In the genomic region with DNA sequence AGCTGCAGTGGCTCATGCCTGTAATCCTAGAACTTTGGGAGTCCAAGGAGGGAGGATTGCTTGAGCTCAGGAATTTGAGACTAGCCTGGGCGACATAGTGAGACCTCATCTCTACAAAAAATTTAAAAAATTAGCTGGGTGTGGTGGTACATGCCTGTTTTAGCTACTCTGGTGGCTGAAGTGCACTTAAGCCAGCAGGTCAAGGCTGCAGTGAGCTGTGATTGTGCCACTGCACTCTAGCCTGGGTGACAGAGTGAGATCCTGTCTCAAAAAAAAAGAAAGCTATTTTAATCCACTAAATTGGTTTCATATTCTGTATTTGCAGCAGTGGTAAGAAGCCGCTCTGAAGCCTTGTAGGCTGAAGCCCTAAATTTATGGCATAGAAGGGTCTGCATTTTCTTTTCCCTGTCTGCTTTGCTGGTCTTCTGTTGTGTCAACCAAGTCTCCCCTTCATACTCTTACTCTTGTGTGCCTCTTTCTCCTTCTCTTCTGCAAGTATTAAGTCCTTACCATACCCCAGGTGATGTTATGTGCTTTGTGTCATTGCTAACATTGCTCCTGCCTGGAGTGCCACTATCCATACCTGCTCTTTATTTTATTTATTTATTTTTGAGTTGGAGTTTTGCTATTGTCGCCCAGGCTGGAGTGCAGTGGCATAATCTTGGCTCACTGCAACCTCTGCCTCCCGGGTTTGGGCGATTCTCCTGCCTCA, we compare ENCODE assay signal across 14 cellular contexts.
DNase-seq lines count a peak whose midpoint lies in the region; ATAC-seq, FAIRE-seq and TF ChIP-seq lines count a peak whose summit lies in the region.
"Had no signal": no experiment of that assay in that cellular context is flagged by ENCODE, and none has a peak within 500 bp of the region (broad histone marks: within the 10 kb centered on the region; RNA-seq: fewer than 3 reads in every experiment).

No MANE protein-coding gene starts in this region.

- no peak overlapping the region for H2AFZ ChIP-seq in HepG2 (ENCODE audit: low read length)

- no peak overlapping the region for H3K27ac Mint-ChIP-seq in stimulated activated memory B cell treated with anti-CD40 and anti-IgM and Interleukin-4, amounts not matched to agents 10 μg/mL and 1 μg/mL and 100 μg/mL, for 72 hours
- H3K27ac Mint-ChIP-seq: CD4-positive, CD25-positive, alpha-beta regulatory T cell; HFFc6 had no signal

- intact Hi-C loops in HepG2 (cut with micrococcal nuclease; ENCODE audit: unreplicated experiment) = no loop called here
- intact Hi-C loops in right lobe of liver (cut with DNase I) = no loop called here
- intact Hi-C loops in posterior cingulate gyrus (cut with DNase I) = no loop called here

- CTCF ChIA-PET in HepG2 (lab: Yijun Ruan, JAX; ENCODE audit: low intra/inter-chr PET ratio, low total read pairs) = no interaction called here

- no peak for TF ChIP-seq RAD21 in HepG2 (CRISPR knock-in tag; IDR thresholded peaks at IDR 0.05)

- H3K36me3 Mint-ChIP-seq in stimulated activated memory B cell treated with anti-CD40 and anti-IgM and Interleukin-4, amounts not matched to agents 10 μg/mL and 1 μg/mL and 100 μg/mL, for 72 hours = no peaks in the 10 kb centered on the region
- H3K36me3 Mint-ChIP-seq: CD4-positive, CD25-positive, alpha-beta regulatory T cell had no signal

- in situ Hi-C loops in HepG2 (cut with HindIII; ENCODE audit: extremely low pct_ligation_motif_present, low pct_unique_long_range_greater_than_20kb) = no loop called here

- H3K27me3 Mint-ChIP-seq in stimulated activated memory B cell treated with anti-CD40 and anti-IgM and Interleukin-4, amounts not matched to agents 10 μg/mL and 1 μg/mL and 100 μg/mL, for 72 hours = no peaks in the 10 kb centered on the region
- H3K27me3 Mint-ChIP-seq: CD4-positive, CD25-positive, alpha-beta regulatory T cell had no signal

- BruUV-seq in HepG2 (replicated peaks; lab: Mats Ljungman, UMichigan) = no TSS peak

- H3K79me2 ChIP-seq in HepG2 (ENCODE audit: insufficient read depth, low read length) = no peaks in the 10 kb centered on the region

- no peak for FAIRE-seq in HepG2 (lab: Jason Lieb, UNC)
- FAIRE-seq: HTR-8/SVneo had no signal

- TF ChIP-seq EP300 in HepG2 (IDR thresholded peaks at IDR 0.05; ENCODE audit: low read depth in 2 of 2, low read length in 2 of 2) (no peak), HepG2 (CRISPR knock-in tag; IDR thresholded peaks at IDR 0.05; ENCODE audit: borderline replicate concordance) (no peak)

- ATAC-seq in HepG2 (peak; percentile 50; the same call in 2 of the 3 replicates), right lobe of liver (no peak), lung (ENCODE audit: insufficient read depth, low FRiP score) (peak; percentile 87)
- ATAC-seq in stimulated activated memory B cell treated with anti-CD40 and anti-IgM and Interleukin-4, amounts not matched to agents 10 μg/mL and 1 μg/mL and 100 μg/mL, for 72 hours = peak; percentile 21

- TF ChIP-seq CTCF in HepG2 (CRISPR knock-in tag; IDR thresholded peaks at IDR 0.05) (no peak), right lobe of liver (IDR thresholded peaks at IDR 0.05) (no peak), lung (IDR thresholded peaks at IDR 0.05; ENCODE audit: control extremely low read depth, extremely low read depth) (no peak)

- H3K36me3 ChIP-seq in HepG2 (replicated peaks in 1 of 2; ENCODE audit: control insufficient read depth in 1 of 2, insufficient read depth in 2 of 2, low read length in 2 of 2) = no peaks in the 10 kb centered on the region
- H3K36me3 ChIP-seq in right lobe of liver = peaks cover 0 to 3% (median 0%) of the 10 kb centered on the region in 4 donors
- H3K36me3 ChIP-seq in lung (ENCODE audit: control insufficient read depth in 2 of 2, insufficient read depth in 2 of 2, low read length in 2 of 2) = peaks cover 0 to 2% of the 10 kb centered on the region in 2 donors
- H3K36me3 ChIP-seq: BLaER1 treated with 17β-estradiol and CSF1 and Interleukin-3, amounts not matched to agents 10 nM and 100 nM had no signal

- TF ChIP-seq POLR2A in HepG2 (IDR thresholded peaks at IDR 0.05; ENCODE audit: insufficient read depth in 1 of 2, low read depth in 2 of 2, low read length in 2 of 2) (no peak), right lobe of liver (IDR thresholded peaks at IDR 0.05) (no peak)

- DNase-seq in HepG2 (ENCODE audit: low spot score) (no peak), right lobe of liver (no peak), lung (ENCODE audit: low spot score) (peak; percentile 54), Kasumi-1 (lab: John Stamatoyannopoulos, UW) (no peak), posterior cingulate gyrus (no peak), NCI-H345 (lab: John Stamatoyannopoulos, UW) (no peak)
- DNase-seq: ACHN; CD4-positive, CD25-positive, alpha-beta regulatory T cell; GF-D8; HCEC 1CT; HFFc6 had no signal

- H3K27ac ChIP-seq in HepG2 (ENCODE audit: extremely low read length, insufficient read depth, low read length) (no peak overlapping the region), right lobe of liver (no peak overlapping the region), lung (ENCODE audit: low read depth in 1 of 2, low read length in 1 of 2) (peak overlapping the region in 1 of 2 donors; percentile 1)
- H3K27ac ChIP-seq: BLaER1 treated with 17β-estradiol and CSF1 and Interleukin-3, amounts not matched to agents 10 nM and 100 nM had no signal

- no peaks in the 10 kb centered on the region for H3K4me1 Mint-ChIP-seq in stimulated activated memory B cell treated with anti-CD40 and anti-IgM and Interleukin-4, amounts not matched to agents 10 μg/mL and 1 μg/mL and 100 μg/mL, for 72 hours
- H3K4me1 Mint-ChIP-seq: CD4-positive, CD25-positive, alpha-beta regulatory T cell had no signal

- no peaks in the 10 kb centered on the region for H4K20me1 ChIP-seq in HepG2 (ENCODE audit: insufficient read depth, low read length)
- H4K20me1 ChIP-seq: BLaER1 treated with 17β-estradiol and CSF1 and Interleukin-3, amounts not matched to agents 10 nM and 100 nM had no signal

- no peak overlapping the region for H3K9ac ChIP-seq in HepG2 (ENCODE audit: insufficient read depth, low read depth, low read length)
- H3K9ac ChIP-seq: BLaER1 treated with 17β-estradiol and CSF1 and Interleukin-3, amounts not matched to agents 10 nM and 100 nM had no signal

- H3K9me3 Mint-ChIP-seq in stimulated activated memory B cell treated with anti-CD40 and anti-IgM and Interleukin-4, amounts not matched to agents 10 μg/mL and 1 μg/mL and 100 μg/mL, for 72 hours = no peaks in the 10 kb centered on the region
- H3K9me3 Mint-ChIP-seq: CD4-positive, CD25-positive, alpha-beta regulatory T cell; HFFc6 had no signal

- 98% methylated on average over 5 of the region's 5 CpGs for WGBS in HepG2 (ENCODE audit: low lambda C conversion rate)
- 92% methylated on average over 5 of the region's 5 CpGs for whole genome bisulfite sequencing in right lobe of liver (ENCODE audit: insufficient coverage, low coverage, low lambda C conversion rate, missing lambda C conversion rate)
- 79 to 84% methylated on average over 5 of the region's 5 CpGs for WGBS in lung, 2 donors

- H3K4me1 ChIP-seq in HepG2 (ENCODE audit: insufficient read depth, low read length) (peaks cover 7% of the 10 kb centered on the region), right lobe of liver (no peaks in the 10 kb centered on the region), lung (ENCODE audit: control insufficient read depth in 2 of 2, insufficient read depth in 2 of 2, low read length in 2 of 2) (peaks cover 0 to 2% of the 10 kb centered on the region in 2 donors)
- H3K4me1 ChIP-seq: BLaER1 treated with 17β-estradiol and CSF1 and Interleukin-3, amounts not matched to agents 10 nM and 100 nM had no signal

- H3K4me3 ChIP-seq in HepG2 (replicated peaks in 1 of 3; ENCODE audit: insufficient read depth in 1 of 3, low read depth in 2 of 3, low read length in 3 of 3) (no peak overlapping the region), right lobe of liver (no peak overlapping the region), lung (no peak overlapping the region)
- H3K4me3 ChIP-seq: BLaER1 treated with 17β-estradiol and CSF1 and Interleukin-3, amounts not matched to agents 10 nM and 100 nM had no signal

- H3K27me3 ChIP-seq in HepG2 (ENCODE audit: control insufficient read depth in 1 of 2, insufficient read depth in 2 of 2, low read length in 2 of 2) (no peaks in the 10 kb centered on the region; a peak in 1 of 5 replicates), right lobe of liver (no peaks in the 10 kb centered on the region), lung (ENCODE audit: control insufficient read depth, insufficient read depth) (no peaks in the 10 kb centered on the region)
- H3K27me3 ChIP-seq: BLaER1 treated with 17β-estradiol and CSF1 and Interleukin-3, amounts not matched to agents 10 nM and 100 nM had no signal

- no peaks in the 10 kb centered on the region for H3K9me3 ChIP-seq in HepG2 (ENCODE audit: low read length)
- no peaks in the 10 kb centered on the region for H3K9me3 ChIP-seq in right lobe of liver
- H3K9me3 ChIP-seq in lung (ENCODE audit: control insufficient read depth in 2 of 2, insufficient read depth in 1 of 2, low read length in 1 of 2) = no peaks in the 10 kb centered on the region
- H3K9me3 ChIP-seq: BLaER1 treated with 17β-estradiol and CSF1 and Interleukin-3, amounts not matched to agents 10 nM and 100 nM had no signal

- H3K4me2 ChIP-seq in HepG2 (ENCODE audit: low read depth, low read length) = no peak overlapping the region
- H3K4me2 ChIP-seq: BLaER1 treated with 17β-estradiol and CSF1 and Interleukin-3, amounts not matched to agents 10 nM and 100 nM had no signal

- no peak overlapping the region for H3K4me3 Mint-ChIP-seq in stimulated activated memory B cell treated with anti-CD40 and anti-IgM and Interleukin-4, amounts not matched to agents 10 μg/mL and 1 μg/mL and 100 μg/mL, for 72 hours
- H3K4me3 Mint-ChIP-seq: CD4-positive, CD25-positive, alpha-beta regulatory T cell; HFFc6 had no signal

- POLR2A ChIA-PET in HepG2 (lab: Yijun Ruan, JAX) = no interaction called here

TF ChIP-seq in HepG2, 621 proteins besides CTCF, POLR2A, EP300 and RAD21:
- no peak for TF ChIP-seq ZFP62 (CRISPR knock-in tag; IDR thresholded peaks at IDR 0.05)
- TF ChIP-seq, protein P1, sequence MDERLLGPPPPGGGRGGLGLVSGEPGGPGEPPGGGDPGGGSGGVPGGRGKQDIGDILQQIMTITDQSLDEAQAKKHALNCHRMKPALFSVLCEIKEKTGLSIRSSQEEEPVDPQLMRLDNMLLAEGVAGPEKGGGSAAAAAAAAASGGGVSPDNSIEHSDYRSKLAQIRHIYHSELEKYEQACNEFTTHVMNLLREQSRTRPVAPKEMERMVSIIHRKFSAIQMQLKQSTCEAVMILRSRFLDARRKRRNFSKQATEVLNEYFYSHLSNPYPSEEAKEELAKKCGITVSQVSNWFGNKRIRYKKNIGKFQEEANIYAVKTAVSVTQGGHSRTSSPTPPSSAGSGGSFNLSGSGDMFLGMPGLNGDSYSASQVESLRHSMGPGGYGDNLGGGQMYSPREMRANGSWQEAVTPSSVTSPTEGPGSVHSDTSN (CRISPR knock-in tag; IDR thresholded peaks at IDR 0.05) = no peak
- TF ChIP-seq SRSF4 (IDR thresholded peaks at IDR 0.05; ENCODE audit: low read depth, low read length, poor library complexity, severe bottlenecking) = no peak
- TF ChIP-seq ZNF777 (CRISPR knock-in tag; IDR thresholded peaks at IDR 0.05) = no peak

Comparison
In these comparisons a context has a peak if more than half of its experiments do, and no peak if none do; other contexts are left out.
1. ATAC-seq: peak in HepG2 (single experiment), lung (single experiment) and stimulated activated memory B cell treated with anti-CD40 and anti-IgM and Interleukin-4, amounts not matched to agents 10 μg/mL and 1 μg/mL and 100 μg/mL, for 72 hours (single experiment); none in right lobe of liver (0 of 4).